In genomic region chr12:47326190-47326589, GRCh38 we compare ENCODE assay signal across 30 cellular contexts.
"Had no signal": no experiment of that assay in that cellular context is flagged by ENCODE, and none has a peak within 500 bp of the region (broad histone marks: within the 10 kb centered on the region; RNA-seq: fewer than 3 reads in every experiment).

No MANE protein-coding gene starts in this region.

- H3K36me3 ChIP-seq: ascending aorta, breast epithelium, MG63 had no signal

- H3K9me3 ChIP-seq: ascending aorta, body of pancreas, breast epithelium had no signal

- H3K4me3 ChIP-seq: ascending aorta, body of pancreas, breast epithelium, MG63 had no signal

- DNase-seq: activated CD4-positive, alpha-beta T cell treated with anti-CD3 and anti-CD28 coated beads, Interleukin-2, amount 10 ng/mL, durations not matched to agents 24 days and 14 days; activated CD4-positive, alpha-beta T cell treated with anti-CD3 and anti-CD28 coated beads, Interleukin-2, amount 50 U/mL, for 4 hours; activated CD8-positive, alpha-beta T cell treated with anti-CD3 and anti-CD28 coated beads for 36 hours; activated effector memory CD4-positive, alpha-beta T cell treated with anti-CD3 and anti-CD28 coated beads, Interleukin-2, amount 50 U/mL, for 16 hours; activated naive CD4-positive, alpha-beta T cell; activated naive CD4-positive, alpha-beta T cell treated with anti-CD3 and anti-CD28 coated beads, Interleukin-2, amount 50 U/mL, for 16 hours; activated naive CD8-positive, alpha-beta T cell treated with anti-CD3 and anti-CD28 coated beads for 36 hours; activated T-cell treated with anti-CD3 and anti-CD28 coated beads, Interleukin-2, amount 50 U/mL, for 1 hour; activated T-cell treated with anti-CD3 and anti-CD28 coated beads, Interleukin-2, amount 50 U/mL, for 72 hours; amygdala; body of pancreas; Kasumi-1; KG1; MG63; NCI-H1048; NCI-H146; NCI-H187 treated with DMSO at 0.1 percent for 48 hours; NCI-H2081; NCI-H2171 treated with DMSO at 0.1 percent for 48 hours; NCI-H2227 treated with DMSO at 0.1 percent for 48 hours; NCI-H446; NCI-H510A treated with DMSO at 0.1 percent for 48 hours; NCI-H526 treated with DMSO at 0.1 percent for 48 hours; NCI-H774; Right ventricle myocardium superior; T1000 had no signal

- H3K27ac ChIP-seq: ascending aorta, body of pancreas, breast epithelium had no signal

- H3K4me1 ChIP-seq: ascending aorta, body of pancreas, breast epithelium had no signal

- FAIRE-seq: TTC549 had no signal

- ATAC-seq: activated CD8-positive, alpha-beta T cell treated with anti-CD3 and anti-CD28 coated beads for 36 hours; activated T-cell treated with anti-CD3 and anti-CD28 coated beads, Interleukin-2, amount 50 U/mL, for 72 hours; activated T-helper 17 cell treated with anti-CD3 and anti-CD28 coated beads, Interleukin-2, amount 50 U/mL, for 72 hours; body of pancreas had no signal

- H3K27me3 ChIP-seq: ascending aorta, body of pancreas, breast epithelium, MG63 had no signal
